2 cellular contexts compared by ENCODE assay signal in genomic region chr6:157119502-157120027, GRCh38.
A peak's percentile ranks its signal among the peaks of the same experiment; 100 is the strongest.
TF ChIP-seq lines count a peak whose summit lies in the region.

No MANE protein-coding gene starts in this region.

TF ChIP-seq in WTC11, 78 proteins besides CTCF, POLR2A, EP300 and RAD21:
- TF ChIP-seq ARID4B (CRISPR knock-in tag; IDR thresholded peaks at IDR 0.05; ENCODE audit: borderline replicate concordance) = no peak
- no peak for TF ChIP-seq ZSCAN18 (CRISPR knock-in tag; IDR thresholded peaks at IDR 0.05)
- no peak for TF ChIP-seq AR (CRISPR knock-in tag; IDR thresholded peaks at IDR 0.05)

TF ChIP-seq in liver, 16 proteins besides CTCF, POLR2A, EP300 and RAD21 (continued from another document):
- peak; percentile 66 for TF ChIP-seq REST (IDR thresholded peaks at IDR 0.05)
- TF ChIP-seq EGR1 (IDR thresholded peaks at IDR 0.05; ENCODE audit: low read depth in 2 of 2) = no peak
- TF ChIP-seq YY1 (IDR thresholded peaks at IDR 0.05) = peak; percentile 54
- TF ChIP-seq ATF3 (IDR thresholded peaks at IDR 0.05) = no peak
- TF ChIP-seq GABPA (IDR thresholded peaks at IDR 0.05 in 1 of 2, conservative IDR thresholded peaks at IDR 0.05 in 1 of 2) = no peak
- TF ChIP-seq JUND (IDR thresholded peaks at IDR 0.05) = peak in 1 of 2 donors; percentile 61
- TF ChIP-seq NR2F2 (IDR thresholded peaks at IDR 0.05) = no peak
- TF ChIP-seq RXRA (IDR thresholded peaks at IDR 0.05) = peak; percentile 58 to 64
